11 cellular contexts compared by ENCODE assay signal in the genomic region with DNA sequence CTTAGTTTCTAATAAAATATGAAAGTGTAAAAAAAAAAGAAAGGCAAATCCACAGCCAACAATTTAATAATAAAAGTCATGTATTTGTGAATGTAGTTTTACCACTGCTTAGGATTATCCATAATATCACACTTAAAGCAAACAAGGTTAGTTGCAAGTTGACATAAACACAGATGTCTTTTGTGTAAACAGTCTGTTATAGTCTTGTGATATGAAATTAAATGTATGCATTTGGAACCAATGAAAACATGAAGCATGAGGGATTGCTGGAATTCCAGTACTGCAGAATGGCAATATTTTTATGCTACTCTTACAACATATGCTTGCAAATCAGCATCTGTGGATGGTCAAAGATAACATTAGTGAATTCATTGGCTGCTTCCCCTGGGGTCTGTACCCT.
"Had no signal": no experiment of that assay in that cellular context is flagged by ENCODE, and none has a peak within 500 bp of the region (broad histone marks: within the 10 kb centered on the region; RNA-seq: fewer than 3 reads in every experiment).

No MANE protein-coding gene starts in this region.

- ATAC-seq: GM23338, HCT116 had no signal

- H3K4me1 ChIP-seq: HAP-1 had no signal

- H3K27ac ChIP-seq: GM23248 had no signal

- H3K4me3 ChIP-seq: GM23248, GM23338, HAP-1 had no signal

- H3K36me3 ChIP-seq: HAP-1 had no signal

- H3K9ac ChIP-seq: GM23248 had no signal

- H2AFZ ChIP-seq: GM23248, GM23338 had no signal

- FAIRE-seq: H1, H54 had no signal

- H3K4me2 ChIP-seq: GM23338 had no signal

- H3K9me3 ChIP-seq: HAP-1 had no signal

- DNase-seq: GM23248, GOT3, H7, H9, HCEC 1CT, HFFc6 had no signal
